In genomic region chr2:69083126-69083733, GRCh38 we compare ENCODE assay signal across 9 cellular contexts.
DNase-seq lines count a peak whose midpoint lies in the region; ATAC-seq and TF ChIP-seq lines count a peak whose summit lies in the region.
"Had no signal": no experiment of that assay in that cellular context is flagged by ENCODE, and none has a peak within 500 bp of the region (broad histone marks: within the 10 kb centered on the region; RNA-seq: fewer than 3 reads in every experiment).

No MANE protein-coding gene starts in this region.

- peak; percentile 45 for ATAC-seq in Right ventricle myocardium inferior

- DNase-seq in Right ventricle myocardium inferior (ENCODE audit: missing footprints) (no peak), cardiac septum (ENCODE audit: low spot score) (no peak), choroid plexus epithelial cell (ENCODE audit: low read depth) (peak; percentile 66), lung microvascular endothelial cell (ENCODE audit: low read depth in 2 of 2) (peak; percentile 36 to 51), activated gamma-delta T cell treated with Interleukin-2 at 50 U/mL for 16 hours (no peak), NCI-H1105 treated with DMSO at 0.1 percent for 48 hours (lab: John Stamatoyannopoulos, UW) (no peak), erythroblast (lab: John Stamatoyannopoulos, UW) (no peak)
- no peak for DNase-seq in activated CD4-positive, alpha-beta T cell treated with anti-CD3 and anti-CD28 coated beads for 48 hours
- DNase-seq: activated CD4-positive, alpha-beta T cell treated with anti-CD3 and anti-CD28 coated beads, Interleukin-2, amount 50 U/mL, for 48 hours had no signal

- no peak for TF ChIP-seq POLR2A in erythroblast (IDR thresholded peaks at IDR 0.05; ENCODE audit: low read length)

- intact Hi-C loops in Right ventricle myocardium inferior (cut with DNase I) (no loop called here), cardiac septum (cut with DNase I) (loop anchor here (5.0 kb wide), 1 partner anchor 79 kb away; no protein-coding TSS in a partner anchor)

- no peak for TF ChIP-seq CTCF in choroid plexus epithelial cell (conservative IDR thresholded peaks at IDR 0.05; ENCODE audit: low read depth, low read length)

- H3K4me3 ChIP-seq in choroid plexus epithelial cell (ENCODE audit: low read depth, low read length) = no peak overlapping the region

Comparison
In these comparisons a context has a peak if more than half of its experiments do, and no peak if none do; other contexts are left out.
1. DNase-seq: peak in choroid plexus epithelial cell (single experiment) and lung microvascular endothelial cell (2 of 2); none in Right ventricle myocardium inferior (single experiment), cardiac septum (single experiment), activated gamma-delta T cell treated with Interleukin-2 at 50 U/mL for 16 hours (single experiment), activated CD4-positive, alpha-beta T cell treated with anti-CD3 and anti-CD28 coated beads for 48 hours (single experiment), NCI-H1105 treated with DMSO at 0.1 percent for 48 hours (single experiment) and erythroblast (0 of 2).